ENCODE assay signal across 2 cellular contexts in the genomic region with DNA sequence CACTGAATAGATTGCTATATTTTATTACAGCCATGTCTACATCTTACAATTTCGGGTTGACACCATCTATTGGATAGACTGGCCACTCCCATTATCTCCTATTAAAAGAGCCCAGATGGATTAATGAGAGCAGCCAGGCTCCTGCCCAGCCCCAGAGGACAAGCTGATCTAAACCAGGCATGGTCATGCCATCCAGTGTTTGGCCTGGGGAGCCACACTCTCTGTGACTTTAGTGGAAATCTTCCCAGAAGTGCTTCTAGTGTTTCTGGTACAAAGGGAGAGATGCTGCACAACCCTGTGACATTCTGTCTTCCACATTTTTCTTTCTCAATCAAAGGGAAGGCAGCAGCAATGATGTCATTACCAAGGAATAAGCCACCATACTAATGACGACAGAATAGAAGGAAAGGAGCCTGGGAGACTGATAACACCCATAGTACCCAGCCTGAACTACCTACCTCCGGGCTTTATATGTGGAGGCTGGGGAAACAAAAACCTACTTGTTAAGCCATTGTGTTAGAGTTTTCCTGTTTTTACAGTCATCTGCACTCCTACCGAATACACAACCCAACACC.
TF ChIP-seq lines count a peak whose summit lies in the region.

No MANE protein-coding gene starts in this region.

TF ChIP-seq in SK-N-SH, 30 proteins besides CTCF, POLR2A, EP300 and RAD21 (continued from another document):
- TF ChIP-seq FOXM1 (IDR thresholded peaks at IDR 0.05; ENCODE audit: low read depth) (no peak), NFIC (IDR thresholded peaks at IDR 0.05; ENCODE audit: borderline replicate concordance) (no peak)
TF ChIP-seq in SK-N-SH: peak in this region for 1.

TF ChIP-seq in SK-N-SH treated with all-trans-retinoic acid at 6 μM for 48 hours, 23 proteins besides CTCF, POLR2A, EP300 and RAD21 (continued from another document):
- TF ChIP-seq, protein P1, sequence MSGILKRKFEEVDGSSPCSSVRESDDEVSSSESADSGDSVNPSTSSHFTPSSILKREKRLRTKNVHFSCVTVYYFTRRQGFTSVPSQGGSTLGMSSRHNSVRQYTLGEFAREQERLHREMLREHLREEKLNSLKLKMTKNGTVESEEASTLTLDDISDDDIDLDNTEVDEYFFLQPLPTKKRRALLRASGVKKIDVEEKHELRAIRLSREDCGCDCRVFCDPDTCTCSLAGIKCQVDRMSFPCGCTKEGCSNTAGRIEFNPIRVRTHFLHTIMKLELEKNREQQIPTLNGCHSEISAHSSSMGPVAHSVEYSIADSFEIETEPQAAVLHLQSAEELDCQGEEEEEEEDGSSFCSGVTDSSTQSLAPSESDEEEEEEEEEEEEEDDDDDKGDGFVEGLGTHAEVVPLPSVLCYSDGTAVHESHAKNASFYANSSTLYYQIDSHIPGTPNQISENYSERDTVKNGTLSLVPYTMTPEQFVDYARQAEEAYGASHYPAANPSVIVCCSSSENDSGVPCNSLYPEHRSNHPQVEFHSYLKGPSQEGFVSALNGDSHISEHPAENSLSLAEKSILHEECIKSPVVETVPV (CRISPR knock-in tag; IDR thresholded peaks at IDR 0.05), result no peak
- TF ChIP-seq ZFP3 (CRISPR knock-in tag; IDR thresholded peaks at IDR 0.05), result no peak
- no peak for TF ChIP-seq ZNF8 (CRISPR knock-in tag; IDR thresholded peaks at IDR 0.05)
- TF ChIP-seq ISL1 (CRISPR knock-in tag; IDR thresholded peaks at IDR 0.05), result no peak
- no peak for TF ChIP-seq RARB (CRISPR knock-in tag; IDR thresholded peaks at IDR 0.05)
- TF ChIP-seq, protein P2, sequence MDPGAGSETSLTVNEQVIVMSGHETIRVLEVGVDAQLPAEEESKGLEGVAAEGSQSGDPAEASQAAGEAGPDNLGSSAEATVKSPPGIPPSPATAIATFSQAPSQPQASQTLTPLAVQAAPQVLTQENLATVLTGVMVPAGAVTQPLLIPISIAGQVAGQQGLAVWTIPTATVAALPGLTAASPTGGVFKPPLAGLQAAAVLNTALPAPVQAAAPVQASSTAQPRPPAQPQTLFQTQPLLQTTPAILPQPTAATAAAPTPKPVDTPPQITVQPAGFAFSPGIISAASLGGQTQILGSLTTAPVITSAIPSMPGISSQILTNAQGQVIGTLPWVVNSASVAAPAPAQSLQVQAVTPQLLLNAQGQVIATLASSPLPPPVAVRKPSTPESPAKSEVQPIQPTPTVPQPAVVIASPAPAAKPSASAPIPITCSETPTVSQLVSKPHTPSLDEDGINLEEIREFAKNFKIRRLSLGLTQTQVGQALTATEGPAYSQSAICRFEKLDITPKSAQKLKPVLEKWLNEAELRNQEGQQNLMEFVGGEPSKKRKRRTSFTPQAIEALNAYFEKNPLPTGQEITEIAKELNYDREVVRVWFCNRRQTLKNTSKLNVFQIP (CRISPR knock-in tag; IDR thresholded peaks at IDR 0.05; ENCODE audit: borderline replicate concordance, low read depth), result no peak
- TF ChIP-seq ZNF565 (CRISPR knock-in tag; conservative IDR thresholded peaks at IDR 0.05; ENCODE audit: low read depth), result no peak
- no peak for TF ChIP-seq ESRRG (CRISPR knock-in tag; IDR thresholded peaks at IDR 0.05)
